In genomic region chr16:84780544-84780943, GRCh38 we compare ENCODE assay signal across 7 cellular contexts. TPM values are rescaled to one million over a fixed set of nuclear protein-coding genes. Genes with fewer than 3 reads are reported as not detected.
DNase-seq lines count a peak whose midpoint lies in the region; TF ChIP-seq lines count a peak whose summit lies in the region.
"Not testable (repeated sequence)": the region's sequence is repeated elsewhere in the genome, so short reads cannot be mapped to it uniquely, and the experiment has no call there.

No MANE protein-coding gene starts in this region.

- not testable (repeated sequence) for H3K4me1 Mint-ChIP-seq in activated naive CD4-positive, alpha-beta T cell treated with anti-CD3 and anti-CD28 coated beads, Interleukin-2, amount 50 U/mL, for 24 hours; nephron progenitor cell

- H3K27me3 Mint-ChIP-seq in activated naive CD4-positive, alpha-beta T cell treated with anti-CD3 and anti-CD28 coated beads, Interleukin-2, amount 50 U/mL, for 24 hours; nephron progenitor cell (ENCODE audit: low read depth, poor library complexity): not testable (repeated sequence)

- not testable (repeated sequence) for H3K9me3 ChIP-seq in cardiac muscle cell (ENCODE audit: low read depth)

- H3K27ac ChIP-seq in RWPE1 (0 out of 2 replicates have a peak overlapping the region, but pooled peaks have one; percentile 3), cardiac muscle cell (peak overlapping the region; percentile 8)

- peak overlapping the region; percentile 23 for H3K27ac Mint-ChIP-seq in activated naive CD4-positive, alpha-beta T cell treated with anti-CD3 and anti-CD28 coated beads, Interleukin-2, amount 50 U/mL, for 24 hours
- peak overlapping the region; percentile 83 for H3K27ac Mint-ChIP-seq in nephron progenitor cell

- H3K9me3 Mint-ChIP-seq in activated naive CD4-positive, alpha-beta T cell treated with anti-CD3 and anti-CD28 coated beads, Interleukin-2, amount 50 U/mL, for 24 hours; nephron progenitor cell: not testable (repeated sequence)

- DNase-seq in A172 (ENCODE audit: low spot score) (peak; percentile 16), ELR (ENCODE audit: low read depth) (peak; percentile 26)
- DNase-seq in Jurkat, Clone E6-1 (ENCODE audit: low read depth, low spot score) = peak; percentile 12
- not testable (repeated sequence) for DNase-seq in RWPE1 (ENCODE audit: low spot score); cardiac muscle cell (ENCODE audit: low read depth in 1 of 2, low spot score in 1 of 2); nephron progenitor cell

- H3K36me3 ChIP-seq in cardiac muscle cell = peaks cover 27% of the 10 kb centered on the region

- TF ChIP-seq CTCF in RWPE1 (conservative IDR thresholded peaks at IDR 0.05; ENCODE audit: low read depth); cardiac muscle cell (IDR thresholded peaks at IDR 0.05; ENCODE audit: low read depth, low read length); nephron progenitor cell (IDR thresholded peaks at IDR 0.05): not testable (repeated sequence)

- H3K4me3 ChIP-seq in Jurkat, Clone E6-1 (ENCODE audit: low read length); cardiac muscle cell: not testable (repeated sequence)

- peaks cover 17% of the 10 kb centered on the region for H3K36me3 Mint-ChIP-seq in activated naive CD4-positive, alpha-beta T cell treated with anti-CD3 and anti-CD28 coated beads, Interleukin-2, amount 50 U/mL, for 24 hours
- peaks cover 47% of the 10 kb centered on the region for H3K36me3 Mint-ChIP-seq in nephron progenitor cell (ENCODE audit: low read depth)

- POLR2A ChIA-PET in RWPE1 (lab: Yijun Ruan, JAX; ENCODE audit: low non-redundant PET) = interaction anchor here (0.6 kb wide), 1 partner anchor 127 kb away, joined by 3 read pairs; no protein-coding TSS in a partner anchor

- CTCF ChIA-PET in RWPE1 (lab: Yijun Ruan, JAX) = interaction anchor here (0.8 kb wide), 1 partner anchor 128 kb away, joined by 3 read pairs; no protein-coding TSS in a partner anchor

- not testable (repeated sequence) for H3K4me1 ChIP-seq in cardiac muscle cell (ENCODE audit: low read depth)

- H3K27me3 ChIP-seq in cardiac muscle cell = not testable (repeated sequence)

- not testable (repeated sequence) for H3K4me3 Mint-ChIP-seq in activated naive CD4-positive, alpha-beta T cell treated with anti-CD3 and anti-CD28 coated beads, Interleukin-2, amount 50 U/mL, for 24 hours; nephron progenitor cell

RNA-seq across cellular contexts. Expression of gene CRISPLD2, which starts 39.2 kb away (rescaled TPM):
- 0.95 and 1.1 TPM in 2 replicates for total RNA-seq in A172 (2014; rRNA removed; shearing (Covaris generic))
- not detected for polyA plus RNA-seq in Jurkat, Clone E6-1 (2012; ENCODE audit: insufficient read depth, insufficient read length)
- 1.7 and 2.7 TPM in 2 replicates for total RNA-seq in cardiac muscle cell
- polyA plus RNA-seq in cardiac muscle cell = 0.91 and 3.7 TPM in 2 replicates
